36 cellular contexts compared by ENCODE assay signal in the genomic region with DNA sequence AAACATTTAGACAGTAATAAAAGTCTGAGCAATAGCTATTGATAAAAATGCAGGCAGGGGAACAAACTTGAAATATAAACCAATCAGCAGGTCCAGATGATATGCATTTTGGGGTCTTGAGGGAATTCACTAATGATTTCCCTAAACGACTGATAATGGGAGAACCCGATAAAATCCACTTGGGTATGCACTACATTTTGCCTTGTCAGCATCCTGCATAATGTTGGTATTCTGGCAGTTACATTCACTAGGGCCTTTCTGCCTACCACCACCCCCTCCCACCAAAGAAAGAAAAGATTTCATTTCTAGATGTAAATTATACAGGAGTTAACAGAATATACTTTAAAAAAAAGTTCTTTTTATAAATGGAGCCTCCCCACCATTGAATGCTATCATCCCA.
"Had no signal": no experiment of that assay in that cellular context is flagged by ENCODE, and none has a peak within 500 bp of the region (broad histone marks: within the 10 kb centered on the region; RNA-seq: fewer than 3 reads in every experiment).

No MANE protein-coding gene starts in this region.

- H3K9me3 ChIP-seq: MG63 had no signal

- H3K27me3 ChIP-seq: MG63 had no signal

- H3K4me3 ChIP-seq: MG63 had no signal

- DNase-seq: Karpas-422, Kasumi-1, MG63, MM.1S, MV-4-11, NCI-H1048, NCI-H1092, NCI-H1092 treated with DMSO at 0.1 percent for 48 hours, NCI-H1105, NCI-H1105 treated with DMSO at 0.1 percent for 48 hours, NCI-H1417, NCI-H1417 treated with DMSO at 0.1 percent for 48 hours, NCI-H1436, NCI-H1436 treated with DMSO at 0.1 percent for 48 hours, NCI-H146, NCI-H1694, NCI-H1694 treated with DMSO at 0.1 percent for 48 hours, NCI-H187, NCI-H187 treated with DMSO at 0.1 percent for 48 hours, NCI-H1930, NCI-H2029, NCI-H2029 treated with DMSO at 0.1 percent for 48 hours, NCI-H2081, NCI-H2081 treated with DMSO at 0.1 percent for 48 hours, NCI-H2107, NCI-H2171, NCI-H2171 treated with DMSO at 0.1 percent for 48 hours, NCI-H2227 treated with DMSO at 0.1 percent for 48 hours, NCI-H226, NCI-H345, NCI-H446, NCI-H446 treated with DMSO at 0.1 percent for 48 hours, NCI-H510A, NCI-H510A treated with DMSO at 0.1 percent for 48 hours, NCI-H524, NCI-H524 treated with DMSO at 0.1 percent for 48 hours had no signal

- H3K36me3 ChIP-seq: MG63 had no signal
